ENCODE assay signal across 17 cellular contexts in the genomic region with DNA sequence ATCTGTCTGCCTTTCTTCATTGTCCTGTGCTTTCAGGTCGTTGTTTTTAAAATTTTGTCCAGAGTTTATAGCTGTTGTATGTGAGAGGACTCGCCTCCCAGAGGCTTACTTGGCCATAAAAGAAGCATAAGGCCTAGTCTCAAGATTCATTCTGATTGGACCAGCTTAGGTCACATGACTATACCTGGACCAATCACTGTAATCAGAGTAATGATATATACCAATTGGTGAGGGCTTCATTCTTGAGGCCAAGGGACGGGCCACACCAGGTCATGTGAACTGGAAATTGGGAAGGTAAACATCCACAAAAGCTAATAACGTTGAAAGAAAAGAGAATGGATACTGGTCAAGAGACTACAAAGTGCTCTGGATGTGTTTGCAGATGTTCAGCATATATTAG.
DNase-seq lines count a peak whose midpoint lies in the region; ATAC-seq, FAIRE-seq and TF ChIP-seq lines count a peak whose summit lies in the region.
"Had no signal": no experiment of that assay in that cellular context is flagged by ENCODE, and none has a peak within 500 bp of the region (broad histone marks: within the 10 kb centered on the region; RNA-seq: fewer than 3 reads in every experiment).

No MANE protein-coding gene starts in this region.

- H3K9ac ChIP-seq in HepG2 (ENCODE audit: insufficient read depth, low read depth, low read length) (no peak overlapping the region), keratinocyte (ENCODE audit: control insufficient read depth, extremely low read depth, insufficient read depth, low read length) (peak overlapping the region; percentile 76)

- TF ChIP-seq RAD21 in HepG2 (CRISPR knock-in tag; IDR thresholded peaks at IDR 0.05): no peak

- 13% methylated on average over 4 of the region's 4 CpGs for WGBS in HepG2 (ENCODE audit: low lambda C conversion rate)
- WGBS in right lobe of liver (ENCODE audit: insufficient coverage, low coverage, low lambda C conversion rate, missing lambda C conversion rate): 61% methylated on average over 4 of the region's 4 CpGs

- TF ChIP-seq POLR2A in HepG2 (IDR thresholded peaks at IDR 0.05; ENCODE audit: insufficient read depth in 1 of 2, low read depth in 2 of 2, low read length in 2 of 2) (no peak), right lobe of liver (IDR thresholded peaks at IDR 0.05) (no peak)

- no peak overlapping the region for H3K27ac ChIP-seq in HepG2 (ENCODE audit: extremely low read length, insufficient read depth, low read length)
- no peak overlapping the region for H3K27ac ChIP-seq in right lobe of liver
- H3K27ac ChIP-seq in keratinocyte (ENCODE audit: control insufficient read depth, insufficient read depth, low read length): peak overlapping the region; percentile 99
- H3K27ac ChIP-seq: 22Rv1, SJSA1 had no signal

- H3K9me3 ChIP-seq in HepG2 (ENCODE audit: low read length) (no peaks in the 10 kb centered on the region; the same call in 1 of the 2 replicates), right lobe of liver (no peaks in the 10 kb centered on the region), keratinocyte (ENCODE audit: control insufficient read depth, low read depth, low read length) (no peaks in the 10 kb centered on the region)
- H3K9me3 ChIP-seq: SJSA1 had no signal

- H3K79me2 ChIP-seq in HepG2 (ENCODE audit: insufficient read depth, low read length) (no peaks in the 10 kb centered on the region), keratinocyte (ENCODE audit: control insufficient read depth, insufficient read depth, low read length) (no peaks in the 10 kb centered on the region)

- H3K9me1 ChIP-seq in keratinocyte (ENCODE audit: control insufficient read depth, extremely low read depth, insufficient read depth, low read length): no peaks in the 10 kb centered on the region

- intact Hi-C loops in HepG2 (cut with micrococcal nuclease; ENCODE audit: unreplicated experiment) (no loop called here), right lobe of liver (cut with DNase I) (no loop called here), posterior cingulate gyrus (cut with DNase I) (no loop called here)

- CTCF ChIA-PET in HepG2 (lab: Yijun Ruan, JAX; ENCODE audit: low intra/inter-chr PET ratio, low total read pairs): no interaction called here

- POLR2A ChIA-PET in HepG2 (lab: Yijun Ruan, JAX): no interaction called here

- no peaks in the 10 kb centered on the region for H3K36me3 ChIP-seq in HepG2 (replicated peaks in 1 of 2; ENCODE audit: control insufficient read depth in 1 of 2, insufficient read depth in 2 of 2, low read length in 2 of 2)
- H3K36me3 ChIP-seq in right lobe of liver: no peaks in the 10 kb centered on the region
- no peaks in the 10 kb centered on the region for H3K36me3 ChIP-seq in keratinocyte (ENCODE audit: control insufficient read depth in 2 of 2, extremely low read depth in 1 of 2, insufficient read depth in 2 of 2, low read length in 2 of 2)
- H3K36me3 ChIP-seq: SJSA1 had no signal

- ATAC-seq in HepG2 (no peak), right lobe of liver (no peak), GM18870 (IDR thresholded peaks at IDR 0.05; ENCODE audit: unreplicated experiment) (no peak)

- TF ChIP-seq CTCF in HepG2 (CRISPR knock-in tag; IDR thresholded peaks at IDR 0.05): no peak
- TF ChIP-seq CTCF in right lobe of liver (IDR thresholded peaks at IDR 0.05): no peak
- TF ChIP-seq CTCF in epithelial cell of esophagus (IDR thresholded peaks at IDR 0.05; ENCODE audit: insufficient read depth, low read depth, low read length, missing control alignments): no peak
- TF ChIP-seq CTCF in keratinocyte (optimal IDR thresholded peaks at IDR 0.05 in 1 of 3, IDR thresholded peaks at IDR 0.05 in 1 of 3, conservative IDR thresholded peaks at IDR 0.05 in 1 of 3; ENCODE audit: extremely low read depth in 1 of 3, insufficient read depth in 2 of 3, low read length in 3 of 3): no peak

- no peak overlapping the region for H3K4me3 ChIP-seq in HepG2 (replicated peaks in 1 of 3; ENCODE audit: insufficient read depth in 1 of 3, low read depth in 2 of 3, low read length in 3 of 3)
- no peak overlapping the region for H3K4me3 ChIP-seq in right lobe of liver
- no peak overlapping the region for H3K4me3 ChIP-seq in epithelial cell of esophagus (ENCODE audit: low read length)
- H3K4me3 ChIP-seq in keratinocyte (ENCODE audit: control insufficient read depth in 2 of 3, extremely low read depth in 1 of 3, insufficient read depth in 2 of 3, low read depth in 1 of 3, low read length in 3 of 3): peak overlapping the region in 1 of 3 experiments; percentile 1
- H3K4me3 ChIP-seq: SJSA1 had no signal

- peaks cover 15% of the 10 kb centered on the region for H3K4me1 ChIP-seq in HepG2 (ENCODE audit: insufficient read depth, low read length)
- no peaks in the 10 kb centered on the region for H3K4me1 ChIP-seq in right lobe of liver
- H3K4me1 ChIP-seq in keratinocyte (ENCODE audit: control insufficient read depth, extremely low read depth, insufficient read depth, low read length): peaks cover 65% of the 10 kb centered on the region

- H3K27me3 ChIP-seq in HepG2 (ENCODE audit: control insufficient read depth in 1 of 2, insufficient read depth in 2 of 2, low read length in 2 of 2) (no peaks in the 10 kb centered on the region), right lobe of liver (no peaks in the 10 kb centered on the region), keratinocyte (ENCODE audit: control insufficient read depth, extremely low read depth, insufficient read depth, low read length) (no peaks in the 10 kb centered on the region)

- BruUV-seq in HepG2 (replicated peaks; lab: Mats Ljungman, UMichigan): no TSS peak

- H4K20me1 ChIP-seq in HepG2 (ENCODE audit: insufficient read depth, low read length): no peaks in the 10 kb centered on the region
- no peaks in the 10 kb centered on the region for H4K20me1 ChIP-seq in keratinocyte (ENCODE audit: control insufficient read depth, extremely low read depth, insufficient read depth, low read length)

- in situ Hi-C loops in HepG2 (cut with HindIII; ENCODE audit: extremely low pct_ligation_motif_present, low pct_unique_long_range_greater_than_20kb): no loop called here

- H3K4me2 ChIP-seq in HepG2 (ENCODE audit: low read depth, low read length) (no peak overlapping the region), keratinocyte (ENCODE audit: control insufficient read depth, extremely low read depth, insufficient read depth, low read depth, low read length) (peak overlapping the region; percentile 76)

- no peak for DNase-seq in HepG2 (ENCODE audit: low spot score)
- no peak for DNase-seq in right lobe of liver
- peak; percentile 21 for DNase-seq in epithelial cell of esophagus (ENCODE audit: low read depth)
- DNase-seq in keratinocyte (ENCODE audit: low read depth, low spot score): no peak
- no peak for DNase-seq in DMS53 (lab: John Stamatoyannopoulos, UW)
- no peak for DNase-seq in activated CD4-positive, alpha-beta T cell treated with anti-CD3 and anti-CD28 coated beads, Interleukin-2, amount 50 U/mL, for 48 hours
- no peak for DNase-seq in posterior cingulate gyrus
- DNase-seq: DND-41, H7, HFFc6, NCI-H1417, NCI-H187 treated with DMSO at 0.1 percent for 48 hours, NCI-H226, NCI-H524 treated with DMSO at 0.1 percent for 48 hours had no signal

- TF ChIP-seq EP300 in HepG2 (IDR thresholded peaks at IDR 0.05; ENCODE audit: low read depth in 2 of 2, low read length in 2 of 2): no peak
- no peak for TF ChIP-seq EP300 in HepG2 (CRISPR knock-in tag; IDR thresholded peaks at IDR 0.05; ENCODE audit: borderline replicate concordance)

- FAIRE-seq in HepG2 (lab: Jason Lieb, UNC) (no peak), keratinocyte (lab: Jason Lieb, UNC) (peak; percentile 36)

- dilution Hi-C loops in keratinocyte (cut with MboI; ENCODE audit: extremely low pct_ligation_motif_present, low sequenced_read_pairs): no loop called here

- H2AFZ ChIP-seq in HepG2 (ENCODE audit: low read length) (no peak overlapping the region), keratinocyte (ENCODE audit: control insufficient read depth, low read length) (no peak overlapping the region)

TF ChIP-seq in HepG2, 621 proteins besides CTCF, POLR2A, EP300 and RAD21:
- TF ChIP-seq RAD51 (IDR thresholded peaks at IDR 0.05; ENCODE audit: borderline replicate concordance) (peak; percentile 29; the same call in 1 of the 2 replicates), ZSCAN21 (CRISPR knock-in tag; IDR thresholded peaks at IDR 0.05; ENCODE audit: borderline replicate concordance) (no peak), SRF (IDR thresholded peaks at IDR 0.05; ENCODE audit: low read depth, low read length) (no peak), NFYB (CRISPR knock-in tag; IDR thresholded peaks at IDR 0.05) (peak; percentile 25; the same call in 1 of the 2 replicates), FOXK1 (CRISPR knock-in tag; IDR thresholded peaks at IDR 0.05; ENCODE audit: borderline replicate concordance, low read depth) (no peak), FOXJ3 (CRISPR knock-in tag; IDR thresholded peaks at IDR 0.05; ENCODE audit: borderline replicate concordance) (no peak)
- TF ChIP-seq, protein P1, sequence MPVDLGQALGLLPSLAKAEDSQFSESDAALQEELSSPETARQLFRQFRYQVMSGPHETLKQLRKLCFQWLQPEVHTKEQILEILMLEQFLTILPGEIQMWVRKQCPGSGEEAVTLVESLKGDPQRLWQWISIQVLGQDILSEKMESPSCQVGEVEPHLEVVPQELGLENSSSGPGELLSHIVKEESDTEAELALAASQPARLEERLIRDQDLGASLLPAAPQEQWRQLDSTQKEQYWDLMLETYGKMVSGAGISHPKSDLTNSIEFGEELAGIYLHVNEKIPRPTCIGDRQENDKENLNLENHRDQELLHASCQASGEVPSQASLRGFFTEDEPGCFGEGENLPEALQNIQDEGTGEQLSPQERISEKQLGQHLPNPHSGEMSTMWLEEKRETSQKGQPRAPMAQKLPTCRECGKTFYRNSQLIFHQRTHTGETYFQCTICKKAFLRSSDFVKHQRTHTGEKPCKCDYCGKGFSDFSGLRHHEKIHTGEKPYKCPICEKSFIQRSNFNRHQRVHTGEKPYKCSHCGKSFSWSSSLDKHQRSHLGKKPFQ (CRISPR knock-in tag; IDR thresholded peaks at IDR 0.05; ENCODE audit: insufficient replicate concordance): no peak
